ENCODE assay signal across 20 cellular contexts in the genomic region with DNA sequence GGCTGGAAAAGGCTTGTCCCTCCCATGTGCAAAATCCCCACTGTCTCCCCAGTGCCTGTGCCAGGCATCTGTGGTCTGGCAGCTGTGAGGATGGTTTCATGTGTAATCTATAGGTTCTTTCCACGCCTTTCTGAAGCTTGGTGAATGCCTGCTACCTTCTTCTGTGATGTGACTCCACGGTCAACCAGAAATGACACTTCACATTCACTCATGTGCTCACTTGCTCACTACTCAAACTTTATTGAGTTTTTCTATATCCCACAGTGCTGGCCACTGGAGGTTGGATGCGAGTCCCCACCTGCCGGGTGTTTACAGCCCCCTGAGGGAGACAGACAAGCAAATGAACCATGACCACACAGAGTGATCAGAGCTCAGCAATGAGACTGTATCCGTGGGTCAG. TPM values are rescaled to one million over a fixed set of nuclear protein-coding genes. Genes with fewer than 3 reads are reported as not detected.
DNase-seq lines count a peak whose midpoint lies in the region; ATAC-seq lines count a peak whose summit lies in the region.
"Had no signal": no experiment of that assay in that cellular context is flagged by ENCODE, and none has a peak within 500 bp of the region (broad histone marks: within the 10 kb centered on the region; RNA-seq: fewer than 3 reads in every experiment).

No MANE protein-coding gene starts in this region.

- H4K8ac ChIP-seq in neuronal stem cell (ENCODE audit: low read depth, low read length) = no peak overlapping the region

- H3K23ac ChIP-seq in neuronal stem cell (ENCODE audit: low read depth, low read length, poor library complexity) = no peak overlapping the region

- no peak overlapping the region for H3K9ac ChIP-seq in neuronal stem cell (ENCODE audit: low read depth, low read length, poor library complexity)

- H2BK12ac ChIP-seq in neuronal stem cell (ENCODE audit: low read length) = no peak overlapping the region

- DNase-seq in NCI-H524 (lab: John Stamatoyannopoulos, UW) (peak; percentile 60 to 63), NCI-H524 treated with DMSO at 0.1 percent for 48 hours (lab: John Stamatoyannopoulos, UW) (no peak), NCI-H526 treated with DMSO at 0.1 percent for 48 hours (lab: John Stamatoyannopoulos, UW) (peak; percentile 44), neuronal stem cell (ENCODE audit: low spot score) (no peak), Ammon's horn (ENCODE audit: low spot score) (no peak), amygdala (lab: John Stamatoyannopoulos, UW) (no peak)
- no peak for DNase-seq in activated CD8-positive, alpha-beta memory T cell treated with anti-CD3 and anti-CD28 coated beads for 24 hours
- DNase-seq: Calu3; CD4-positive, CD25-positive, alpha-beta regulatory T cell; GF-D8; HCEC 1CT; NCI-H1105; NCI-H345; NCI-H82; SHP77; T-helper 17 cell had no signal

- no peak overlapping the region for H2BK15ac ChIP-seq in neuronal stem cell (ENCODE audit: low read length)

- no peak overlapping the region for H3K27ac ChIP-seq in neuronal stem cell (replicated peaks; ENCODE audit: low read length)
- H3K27ac ChIP-seq: HL-60 had no signal

- no peaks in the 10 kb centered on the region for H3K36me3 ChIP-seq in neuronal stem cell (replicated peaks in 1 of 2; ENCODE audit: control insufficient read depth in 2 of 2, insufficient read depth in 2 of 2, low read length in 2 of 2)

- peaks cover 0 to 37% (median 0%) of the 10 kb centered on the region in 3 experiments for H3K27me3 ChIP-seq in neuronal stem cell (ENCODE audit: control insufficient read depth in 3 of 3, insufficient read depth in 3 of 3, low read depth in 1 of 3, low read length in 3 of 3)

- H3K18ac ChIP-seq in neuronal stem cell (ENCODE audit: low read length) = no peak overlapping the region

- H3K4me1 ChIP-seq in neuronal stem cell (ENCODE audit: control insufficient read depth in 2 of 2, insufficient read depth in 1 of 2, low read depth in 1 of 2, low read length in 2 of 2) = peaks cover 0 to 2% of the 10 kb centered on the region in 2 donors

- no peak overlapping the region for H4K91ac ChIP-seq in neuronal stem cell (ENCODE audit: low read depth, low read length, poor library complexity)

- H2BK5ac ChIP-seq in neuronal stem cell (ENCODE audit: low read length) = peak overlapping the region; percentile 26

- H3K14ac ChIP-seq in neuronal stem cell (ENCODE audit: low read length) = no peak overlapping the region

- H3K4ac ChIP-seq in neuronal stem cell (ENCODE audit: low read length) = no peak overlapping the region

- no peak overlapping the region for H2BK120ac ChIP-seq in neuronal stem cell (ENCODE audit: low read depth, low read length)

- no peak overlapping the region for H2AK5ac ChIP-seq in neuronal stem cell (ENCODE audit: low read depth, low read length)

- H3K9me3 ChIP-seq in neuronal stem cell (replicated peaks in 1 of 2; ENCODE audit: control insufficient read depth in 2 of 2, insufficient read depth in 1 of 2, low read depth in 1 of 2, low read length in 2 of 2) = no peaks in the 10 kb centered on the region

- no peak overlapping the region for H3K4me3 ChIP-seq in neuronal stem cell (ENCODE audit: low read length in 2 of 2)
- H3K4me3 ChIP-seq: A549 had no signal

- H3K4me2 ChIP-seq in neuronal stem cell (ENCODE audit: insufficient read depth, low read length, poor library complexity, severe bottlenecking) = no peak overlapping the region
- H3K4me2 ChIP-seq: A549 had no signal

- no CpG with 5 or more reads among the region's 5 CpGs for WGBS in neuronal stem cell (ENCODE audit: extremely low coverage in 2 of 2, insufficient read length in 2 of 2, insufficient replicate concordance in 1 of 2), 2 donors

- no peak overlapping the region for H2AFZ ChIP-seq in neuronal stem cell (ENCODE audit: low read length)

- H3K79me1 ChIP-seq in neuronal stem cell (ENCODE audit: low read depth, low read length) = no peaks in the 10 kb centered on the region

- peak; percentile 65 for ATAC-seq in GM19463 (IDR thresholded peaks at IDR 0.05; ENCODE audit: unreplicated experiment)
- ATAC-seq: A549, Panc1, T-helper 17 cell had no signal

RNA-seq across cellular contexts. Expression of a gene that starts 27.9 kb away (rescaled TPM):
- 27.4 TPM for polyA plus RNA-seq in neuronal stem cell (2013, experiment 1 of 2)
- polyA plus RNA-seq in neuronal stem cell (2013, experiment 2 of 2) = 29.0 TPM

Comparison
In these comparisons a context has a peak if more than half of its experiments do, and no peak if none do; other contexts are left out.
1. DNase-seq: peak in NCI-H524 (2 of 2) and NCI-H526 treated with DMSO at 0.1 percent for 48 hours (single experiment); none in NCI-H524 treated with DMSO at 0.1 percent for 48 hours (single experiment), neuronal stem cell (single experiment), Ammon's horn (single experiment), activated CD8-positive, alpha-beta memory T cell treated with anti-CD3 and anti-CD28 coated beads for 24 hours (single experiment) and amygdala (0 of 56).